10 cellular contexts compared by ENCODE assay signal in the genomic region with DNA sequence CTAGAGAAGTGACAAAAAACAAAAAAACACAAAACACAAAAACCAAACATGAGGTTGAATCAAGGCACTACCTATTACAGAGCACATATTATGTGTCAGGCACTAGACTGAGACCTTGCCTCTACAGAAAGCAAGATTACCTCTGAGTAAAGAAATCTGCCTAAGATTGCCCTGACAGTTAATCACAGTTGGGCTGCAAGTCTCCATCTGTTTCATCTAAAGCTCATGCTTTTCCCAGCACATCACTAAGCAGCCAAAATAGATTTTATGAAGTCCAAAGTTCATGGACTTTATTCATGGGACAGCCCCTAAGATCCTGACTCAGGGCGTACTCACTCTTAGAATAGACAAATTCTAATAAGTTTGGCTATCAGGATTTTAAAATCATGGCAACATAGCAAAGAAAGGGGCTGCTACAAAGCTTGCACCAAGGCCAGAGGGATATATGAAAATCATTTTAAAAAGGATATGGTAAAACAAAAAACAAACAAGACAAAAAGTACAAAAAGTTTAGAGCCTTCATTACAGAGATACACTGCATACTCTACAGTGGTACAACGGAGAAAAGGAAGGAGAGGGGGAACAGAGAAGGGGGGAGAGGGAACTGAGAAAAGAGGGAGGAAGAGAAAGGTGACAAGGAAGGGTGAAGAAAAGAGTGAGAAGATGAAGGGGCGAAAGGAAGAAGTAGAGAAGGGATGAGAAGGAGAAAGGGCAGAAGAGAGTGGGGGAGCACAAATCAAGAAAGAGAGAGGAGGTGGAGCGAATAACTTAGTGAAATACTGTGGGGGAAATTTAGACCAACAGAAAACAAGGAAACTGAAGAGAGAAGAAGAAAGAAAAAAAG. TPM values are rescaled to one million over a fixed set of nuclear protein-coding genes. Genes with fewer than 3 reads are reported as not detected.
DNase-seq lines count a peak whose midpoint lies in the region; ATAC-seq and TF ChIP-seq lines count a peak whose summit lies in the region.
"Had no signal": no experiment of that assay in that cellular context is flagged by ENCODE, and none has a peak within 500 bp of the region (broad histone marks: within the 10 kb centered on the region; RNA-seq: fewer than 3 reads in every experiment).

No MANE protein-coding gene starts in this region.

- no peaks in the 10 kb centered on the region for H3K27me3 ChIP-seq in BE2C

- DNase-seq in activated T-cell treated with anti-CD3 and anti-CD28 coated beads, Interleukin-2, amount 50 U/mL, for 24 hours, result no peak
- DNase-seq in activated T-cell treated with anti-CD3 and anti-CD28 coated beads, Interleukin-2, amount 50 U/mL, for 48 hours, result no peak
- DNase-seq in amniotic stem cell (lab: John Stamatoyannopoulos, UW), result peak; percentile 19
- DNase-seq in left colon, result no peak
- DNase-seq in type B pancreatic cell (ENCODE audit: extremely low spot score, unreplicated experiment), result no peak
- DNase-seq in DMS153 treated with DMSO at 0.1 percent for 48 hours (lab: John Stamatoyannopoulos, UW; ENCODE audit: unreplicated experiment), result no peak
- no peak for DNase-seq in stimulated activated CD8-positive, alpha-beta memory T cell treated with anti-CD3 and anti-CD28 coated beads, Interleukin-4, amount 100 ng/mL, for 48 hours
- DNase-seq in BE2C, result no peak
- DNase-seq: Caco-2, midbrain had no signal

- no peak overlapping the region for H3K4me3 Mint-ChIP-seq in activated T-cell treated with anti-CD3 and anti-CD28 coated beads, Interleukin-2, amount 50 U/mL, for 24 hours
- no peak overlapping the region for H3K4me3 Mint-ChIP-seq in type B pancreatic cell

- peaks cover 45% of the 10 kb centered on the region for H3K4me1 Mint-ChIP-seq in activated T-cell treated with anti-CD3 and anti-CD28 coated beads, Interleukin-2, amount 50 U/mL, for 24 hours (ENCODE audit: low read depth)
- H3K4me1 Mint-ChIP-seq in type B pancreatic cell (ENCODE audit: unreplicated experiment), result peaks cover 13% of the 10 kb centered on the region

- H3K36me3 Mint-ChIP-seq in activated T-cell treated with anti-CD3 and anti-CD28 coated beads, Interleukin-2, amount 50 U/mL, for 24 hours (ENCODE audit: low read depth), result peaks cover 75% of the 10 kb centered on the region
- H3K36me3 Mint-ChIP-seq in type B pancreatic cell, result peaks cover 27% of the 10 kb centered on the region

- H3K27ac Mint-ChIP-seq in activated T-cell treated with anti-CD3 and anti-CD28 coated beads, Interleukin-2, amount 50 U/mL, for 24 hours, result peak overlapping the region; percentile 83
- H3K27ac Mint-ChIP-seq in type B pancreatic cell, result peak overlapping the region; percentile 40

- H3K9me3 ChIP-seq in BE2C, result no peaks in the 10 kb centered on the region; the same call in 1 of the 2 replicates

- ATAC-seq in left colon, result peak; percentile 86

- TF ChIP-seq CTCF in type B pancreatic cell (conservative IDR thresholded peaks at IDR 0.05) (no peak), BE2C (IDR thresholded peaks at IDR 0.05; ENCODE audit: low read depth, low read length) (no peak)

- intact Hi-C loops in left colon (cut with DNase I, micrococcal nuclease), result no loop called here

- no peaks in the 10 kb centered on the region for H3K27me3 Mint-ChIP-seq in activated T-cell treated with anti-CD3 and anti-CD28 coated beads, Interleukin-2, amount 50 U/mL, for 24 hours
- H3K27me3 Mint-ChIP-seq in type B pancreatic cell, result no peaks in the 10 kb centered on the region

- no peaks in the 10 kb centered on the region; the same call in 1 of the 2 replicates for H3K36me3 ChIP-seq in BE2C

- H3K9me3 Mint-ChIP-seq in activated T-cell treated with anti-CD3 and anti-CD28 coated beads, Interleukin-2, amount 50 U/mL, for 24 hours, result peaks cover 19% of the 10 kb centered on the region
- peaks cover 4% of the 10 kb centered on the region for H3K9me3 Mint-ChIP-seq in type B pancreatic cell

- H3K4me3 ChIP-seq in BE2C (ENCODE audit: low read depth, low read length), result no peak overlapping the region

- H3K4me1 ChIP-seq in BE2C, result no peaks in the 10 kb centered on the region

RNA-seq across cellular contexts. Expression of a gene that starts 58.2 kb away (rescaled TPM):
- total RNA-seq in left colon (10 to 100 TPM; 22.6 to 31.0 TPM), type B pancreatic cell (ENCODE audit: low replicate concordance) (30.1 and 31.8 TPM in 2 replicates)
- polyA plus RNA-seq in BE2C (2012; ENCODE audit: insufficient read depth, insufficient read length, low read depth), result 4.0 TPM
